Comparison of ENCODE assay signal across 13 cellular contexts in the genomic region with DNA sequence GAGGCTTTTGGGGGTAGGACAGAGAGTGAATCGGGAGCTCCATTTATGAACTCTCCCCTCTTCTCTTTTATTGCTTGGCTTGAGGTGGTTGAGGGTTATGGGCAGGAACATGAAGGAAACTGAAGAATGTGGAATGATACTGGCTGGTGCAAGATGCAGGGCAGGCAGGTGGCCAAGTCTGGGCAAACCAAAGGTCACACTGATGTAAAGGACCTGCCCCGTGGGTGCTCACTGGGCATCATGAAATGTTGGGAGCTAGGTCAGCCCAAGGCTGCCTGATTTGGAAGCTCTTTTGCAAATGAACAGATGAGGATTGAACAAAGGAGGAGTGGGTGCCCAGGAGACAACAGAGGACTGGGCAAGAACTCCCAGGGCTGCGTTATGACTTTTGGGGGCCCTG.
DNase-seq lines count a peak whose midpoint lies in the region; ATAC-seq and TF ChIP-seq lines count a peak whose summit lies in the region.
"Had no signal": no experiment of that assay in that cellular context is flagged by ENCODE, and none has a peak within 500 bp of the region (broad histone marks: within the 10 kb centered on the region; RNA-seq: fewer than 3 reads in every experiment).

No MANE protein-coding gene starts in this region.

- H3K4me3 ChIP-seq in heart left ventricle = no peak overlapping the region
- no peak overlapping the region for H3K4me3 ChIP-seq in right cardiac atrium (ENCODE audit: low read length)
- no peak overlapping the region for H3K4me3 ChIP-seq in left lung

- peaks cover 10% of the 10 kb centered on the region for H3K4me1 Mint-ChIP-seq in glutamatergic neuron (ENCODE audit: low read depth, unreplicated experiment)
- H3K4me1 Mint-ChIP-seq in CD14-positive monocyte = peaks cover 14% of the 10 kb centered on the region
- H3K4me1 Mint-ChIP-seq: B cell; CD4-positive, alpha-beta memory T cell had no signal

- H3K27me3 Mint-ChIP-seq in glutamatergic neuron (ENCODE audit: unreplicated experiment) = no peaks in the 10 kb centered on the region
- H3K27me3 Mint-ChIP-seq in CD14-positive monocyte (ENCODE audit: low read depth in 3 of 3) = no peaks in the 10 kb centered on the region
- H3K27me3 Mint-ChIP-seq: B cell had no signal

- WGBS in heart left ventricle, 4 donors = 69 to 77% (median 72%) methylated on average over 3 of the region's 3 CpGs
- WGBS in right cardiac atrium = 87% methylated on average over 3 of the region's 3 CpGs

- H3K36me3 ChIP-seq in heart left ventricle (no peaks in the 10 kb centered on the region), left lung (no peaks in the 10 kb centered on the region)

- H3K27ac ChIP-seq in heart left ventricle (peak overlapping the region in 2 of 12 donors; percentile 16 to 43), right cardiac atrium (ENCODE audit: low read length) (no peak overlapping the region), left lung (no peak overlapping the region)

- peak overlapping the region; percentile 20 for H3K27ac Mint-ChIP-seq in glutamatergic neuron (ENCODE audit: unreplicated experiment)
- H3K27ac Mint-ChIP-seq in CD14-positive monocyte = no peak overlapping the region
- H3K27ac Mint-ChIP-seq: B cell; CD4-positive, alpha-beta memory T cell had no signal

- TF ChIP-seq POLR2A in heart left ventricle (IDR thresholded peaks at IDR 0.05) = no peak

- no peak for TF ChIP-seq CTCF in heart left ventricle (IDR thresholded peaks at IDR 0.05)
- TF ChIP-seq CTCF in glutamatergic neuron (IDR thresholded peaks at IDR 0.05; ENCODE audit: partially characterized antibody, unreplicated experiment) = no peak
- no peak for TF ChIP-seq CTCF in left lung (IDR thresholded peaks at IDR 0.05)
- no peak for TF ChIP-seq CTCF in CD14-positive monocyte (IDR thresholded peaks at IDR 0.05)

- no peaks in the 10 kb centered on the region for H3K9me3 ChIP-seq in heart left ventricle
- H3K9me3 ChIP-seq in right cardiac atrium (ENCODE audit: control insufficient read depth, low read length) = no peaks in the 10 kb centered on the region
- H3K9me3 ChIP-seq in left lung = no peaks in the 10 kb centered on the region

- ATAC-seq in heart left ventricle (peak in 3 of 4 donors; percentile 28 to 77 (median 52)), right cardiac atrium (no peak), left lung (peak; percentile 28), HG03571 (IDR thresholded peaks at IDR 0.05; ENCODE audit: unreplicated experiment) (no peak)

- no peaks in the 10 kb centered on the region for H3K36me3 Mint-ChIP-seq in glutamatergic neuron (ENCODE audit: unreplicated experiment)
- no peaks in the 10 kb centered on the region for H3K36me3 Mint-ChIP-seq in CD14-positive monocyte
- H3K36me3 Mint-ChIP-seq: CD4-positive, alpha-beta memory T cell had no signal

- H3K4me3 Mint-ChIP-seq in glutamatergic neuron (ENCODE audit: unreplicated experiment) (no peak overlapping the region), CD14-positive monocyte (no peak overlapping the region)
- H3K4me3 Mint-ChIP-seq: B cell; CD4-positive, alpha-beta memory T cell had no signal

- DNase-seq in heart left ventricle (peak in 1 of 5 donors; percentile 29), right cardiac atrium (no peak), M059J (ENCODE audit: low read depth) (peak; percentile 55), glutamatergic neuron (no peak), left lung (no peak), pons (ENCODE audit: low spot score) (no peak), CD14-positive monocyte (ENCODE audit: low spot score) (no peak)
- DNase-seq: C1 segment of cervical spinal cord; CD4-positive, alpha-beta memory T cell; GF-D8; HCEC 1CT had no signal

- peaks cover 2% of the 10 kb centered on the region for H3K9me3 Mint-ChIP-seq in glutamatergic neuron (ENCODE audit: unreplicated experiment)
- H3K9me3 Mint-ChIP-seq in CD14-positive monocyte = peaks cover 0 to 4% (median 0%) of the 10 kb centered on the region in 7 donors
- H3K9me3 Mint-ChIP-seq: CD4-positive, alpha-beta memory T cell had no signal

- H3K27me3 ChIP-seq in heart left ventricle (no peaks in the 10 kb centered on the region), right cardiac atrium (ENCODE audit: control insufficient read depth, insufficient read depth) (peaks cover 2% of the 10 kb centered on the region), left lung (no peaks in the 10 kb centered on the region)

- intact Hi-C loops in heart left ventricle (cut with DNase I) = no loop called here
- intact Hi-C loops in right cardiac atrium (cut with DNase I) = no loop called here
- intact Hi-C loops in left lung (cut with DNase I) = no loop called here
- intact Hi-C loops in CD14-positive monocyte (cut with micrococcal nuclease) = no loop called here

- H3K4me1 ChIP-seq in heart left ventricle (peaks cover 0 to 10% (median 0%) of the 10 kb centered on the region in 12 donors), right cardiac atrium (ENCODE audit: control insufficient read depth, insufficient read depth, low read length) (no peaks in the 10 kb centered on the region), left lung (no peaks in the 10 kb centered on the region)

Comparison
In these comparisons a context has a peak if more than half of its experiments do, and no peak if none do; other contexts are left out.
1. ATAC-seq: peak in heart left ventricle (3 of 4) and left lung (single experiment); none in right cardiac atrium (0 of 2) and HG03571 (single experiment).